8 cellular contexts compared by ENCODE assay signal in the genomic region with DNA sequence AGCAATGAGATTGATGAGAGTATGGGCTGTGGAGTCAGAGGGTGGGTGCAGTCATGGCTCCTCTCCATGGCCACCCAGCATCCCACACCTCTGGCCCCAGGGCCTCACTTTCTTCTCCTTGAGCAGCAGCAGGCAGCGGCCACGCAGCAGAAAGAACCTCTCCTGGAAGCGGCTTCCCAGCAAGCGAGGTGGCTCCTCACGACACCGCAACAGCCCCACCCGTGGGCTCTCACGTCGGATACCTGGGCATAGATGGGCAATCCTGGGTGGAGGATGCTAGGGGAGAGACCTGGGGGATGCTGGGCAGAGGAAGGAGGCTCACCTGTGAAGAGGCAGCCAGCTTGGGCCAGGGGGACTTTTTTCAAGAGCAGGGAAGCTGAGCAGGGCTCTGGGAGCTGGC. TPM values are rescaled to one million over a fixed set of nuclear protein-coding genes. Genes with fewer than 3 reads are reported as not detected.
"Had no signal": no experiment of that assay in that cellular context is flagged by ENCODE, and none has a peak within 500 bp of the region (broad histone marks: within the 10 kb centered on the region; RNA-seq: fewer than 3 reads in every experiment).

No MANE protein-coding gene starts in this region.

- H3K27ac ChIP-seq: GM23248 had no signal

- DNase-seq: GM23248, GOT3, H7, HFFc6, KBM-7 had no signal

- H3K9me3 ChIP-seq: HAP-1 had no signal

- H3K36me3 ChIP-seq: HAP-1 had no signal

- H3K4me3 Mint-ChIP-seq: HFFc6, IgD-negative memory B cell had no signal

- H3K9me3 Mint-ChIP-seq: HFFc6 had no signal

- H2AFZ ChIP-seq: GM23248 had no signal

- H3K9ac ChIP-seq: GM23248 had no signal

- H3K27ac Mint-ChIP-seq: IgD-negative memory B cell had no signal

- ATAC-seq: HCT116 had no signal

- H3K4me3 ChIP-seq: GM23248, HAP-1 had no signal

RNA-seq across cellular contexts. Expression of gene ARAP3, which starts 25.6 kb away (rescaled TPM):
- polyA plus RNA-seq: IgD-negative memory B cell had no signal
